In genomic region chr20:37360515-37361115, GRCh38 we compare ENCODE assay signal across 15 cellular contexts. TPM values are rescaled to one million over a fixed set of nuclear protein-coding genes. Genes with fewer than 3 reads are reported as not detected.
DNase-seq lines count a peak whose midpoint lies in the region; ATAC-seq, FAIRE-seq and TF ChIP-seq lines count a peak whose summit lies in the region.
"Had no signal": no experiment of that assay in that cellular context is flagged by ENCODE, and none has a peak within 500 bp of the region (broad histone marks: within the 10 kb centered on the region; RNA-seq: fewer than 3 reads in every experiment).

No MANE protein-coding gene starts in this region.

- no peaks in the 10 kb centered on the region for H3K9me3 Mint-ChIP-seq in stimulated activated naive B cell treated with anti-CD40 and anti-IgM and Interleukin-4, amounts not matched to agents 10 μg/mL and 1 μg/mL and 100 μg/mL, for 72 hours

- H3K36me3 ChIP-seq in HepG2 (replicated peaks in 1 of 2; ENCODE audit: control insufficient read depth in 1 of 2, insufficient read depth in 2 of 2, low read length in 2 of 2): peaks cover 31 to 68% of the 10 kb centered on the region in 2 experiments

- BruUV-seq in HepG2 (replicated peaks; lab: Mats Ljungman, UMichigan): no TSS peak

- WGBS in HepG2 (ENCODE audit: low lambda C conversion rate): 94% methylated on average over 5 of the region's 5 CpGs

- peak; percentile 11 for DNase-seq in activated CD4-positive, CD25-positive, alpha-beta regulatory T cell treated with anti-CD3 and anti-CD28 coated beads, Interleukin-2, amount 50 U/mL, for 72 hours
- DNase-seq in RWPE1 (ENCODE audit: low spot score): no peak
- no peak for DNase-seq in HepG2 (ENCODE audit: low spot score)
- DNase-seq in stimulated activated naive B cell treated with anti-CD40 and anti-IgM and Interleukin-4, amounts not matched to agents 10 μg/mL and 1 μg/mL and 100 μg/mL, for 72 hours: no peak
- no peak for DNase-seq in stimulated activated CD4-positive, alpha-beta T cell treated with anti-CD3 and anti-CD28 coated beads, Interleukin-4, amount 100 ng/mL, for 4 hours
- DNase-seq: C1 segment of cervical spinal cord, DMS53, NCI-H1417, NCI-H1930, NCI-H2171 treated with DMSO at 0.1 percent for 48 hours, SIG-M5 had no signal

- TF ChIP-seq POLR2A in HepG2 (IDR thresholded peaks at IDR 0.05; ENCODE audit: insufficient read depth in 1 of 2, low read depth in 2 of 2, low read length in 2 of 2): no peak

- H3K4me3 Mint-ChIP-seq in stimulated activated naive B cell treated with anti-CD40 and anti-IgM and Interleukin-4, amounts not matched to agents 10 μg/mL and 1 μg/mL and 100 μg/mL, for 72 hours: no peak overlapping the region

- H3K4me1 Mint-ChIP-seq in stimulated activated naive B cell treated with anti-CD40 and anti-IgM and Interleukin-4, amounts not matched to agents 10 μg/mL and 1 μg/mL and 100 μg/mL, for 72 hours: peaks cover 70 to 96% of the 10 kb centered on the region in 2 donors

- in situ Hi-C loops in HepG2 (cut with HindIII; ENCODE audit: extremely low pct_ligation_motif_present, low pct_unique_long_range_greater_than_20kb): no loop called here

- ATAC-seq in activated CD4-positive, CD25-positive, alpha-beta regulatory T cell treated with anti-CD3 and anti-CD28 coated beads, Interleukin-2, amount 50 U/mL, for 24 hours: no peak
- ATAC-seq in HepG2 (no peak), GM19328 (IDR thresholded peaks at IDR 0.05; ENCODE audit: unreplicated experiment) (no peak), HG03039 (IDR thresholded peaks at IDR 0.05; ENCODE audit: unreplicated experiment) (no peak)
- ATAC-seq in stimulated activated naive B cell treated with anti-CD40 and anti-IgM and Interleukin-4, amounts not matched to agents 10 μg/mL and 1 μg/mL and 100 μg/mL, for 72 hours (replicated peaks): no peak

- peak; percentile 28 for FAIRE-seq in HepG2 (lab: Jason Lieb, UNC)
- FAIRE-seq: RCC 7860 had no signal

- H3K27me3 Mint-ChIP-seq in stimulated activated naive B cell treated with anti-CD40 and anti-IgM and Interleukin-4, amounts not matched to agents 10 μg/mL and 1 μg/mL and 100 μg/mL, for 72 hours: no peaks in the 10 kb centered on the region

- peaks cover 52 to 76% of the 10 kb centered on the region in 2 donors for H3K36me3 Mint-ChIP-seq in stimulated activated naive B cell treated with anti-CD40 and anti-IgM and Interleukin-4, amounts not matched to agents 10 μg/mL and 1 μg/mL and 100 μg/mL, for 72 hours

- no peak overlapping the region for H3K4me2 ChIP-seq in HepG2 (ENCODE audit: low read depth, low read length)

- intact Hi-C loops in HepG2 (cut with micrococcal nuclease; ENCODE audit: unreplicated experiment): no loop called here

- TF ChIP-seq EP300 in HepG2 (IDR thresholded peaks at IDR 0.05; ENCODE audit: low read depth in 2 of 2, low read length in 2 of 2) (no peak), HepG2 (CRISPR knock-in tag; IDR thresholded peaks at IDR 0.05; ENCODE audit: borderline replicate concordance) (no peak)

- H3K27me3 ChIP-seq in HepG2 (ENCODE audit: control insufficient read depth in 1 of 2, insufficient read depth in 2 of 2, low read length in 2 of 2): no peaks in the 10 kb centered on the region

- TF ChIP-seq CTCF in RWPE1 (conservative IDR thresholded peaks at IDR 0.05; ENCODE audit: low read depth): no peak
- no peak for TF ChIP-seq CTCF in HepG2 (CRISPR knock-in tag; IDR thresholded peaks at IDR 0.05)

- H3K27ac Mint-ChIP-seq in stimulated activated naive B cell treated with anti-CD40 and anti-IgM and Interleukin-4, amounts not matched to agents 10 μg/mL and 1 μg/mL and 100 μg/mL, for 72 hours: peak overlapping the region; percentile 5

- CTCF ChIA-PET in RWPE1 (lab: Yijun Ruan, JAX) (interaction anchor here (0.6 to 0.7 kb wide), 5 partner anchors 145 to 823 kb away, joined by 3 to 5 read pairs (median 4); no protein-coding TSS in a partner anchor), HepG2 (lab: Yijun Ruan, JAX; ENCODE audit: low intra/inter-chr PET ratio, low total read pairs) (no interaction called here)

- peaks cover 91% of the 10 kb centered on the region for H4K20me1 ChIP-seq in HepG2 (ENCODE audit: insufficient read depth, low read length)

- H3K27ac ChIP-seq in RWPE1: peak overlapping the region; percentile 46
- no peak overlapping the region for H3K27ac ChIP-seq in HepG2 (ENCODE audit: extremely low read length, insufficient read depth, low read length)

- no peak overlapping the region for H3K4me3 ChIP-seq in HepG2 (replicated peaks in 1 of 3; ENCODE audit: insufficient read depth in 1 of 3, low read depth in 2 of 3, low read length in 3 of 3)

- TF ChIP-seq RAD21 in HepG2 (CRISPR knock-in tag; IDR thresholded peaks at IDR 0.05): no peak

- no peak overlapping the region for H2AFZ ChIP-seq in HepG2 (ENCODE audit: low read length)

- peaks cover 71% of the 10 kb centered on the region for H3K79me2 ChIP-seq in HepG2 (ENCODE audit: insufficient read depth, low read length)

- POLR2A ChIA-PET in RWPE1 (lab: Yijun Ruan, JAX; ENCODE audit: low non-redundant PET): no interaction called here
- POLR2A ChIA-PET in HepG2 (lab: Yijun Ruan, JAX): no interaction called here

- no peaks in the 10 kb centered on the region for H3K4me1 ChIP-seq in HepG2 (ENCODE audit: insufficient read depth, low read length)

- H3K9ac ChIP-seq in HepG2 (ENCODE audit: insufficient read depth, low read depth, low read length): no peak overlapping the region

- H3K9me3 ChIP-seq in HepG2 (ENCODE audit: low read length): no peaks in the 10 kb centered on the region

TF ChIP-seq in HepG2, 621 proteins besides CTCF, POLR2A, EP300 and RAD21 (continues in another document):
- TF ChIP-seq PCBP1 (IDR thresholded peaks at IDR 0.05; ENCODE audit: borderline replicate concordance, low read depth, low read length) (no peak), ZNF432 (CRISPR knock-in tag; IDR thresholded peaks at IDR 0.05; ENCODE audit: borderline replicate concordance) (no peak), CSRNP1 (CRISPR knock-in tag; IDR thresholded peaks at IDR 0.05) (no peak), NCOA2 (CRISPR knock-in tag; IDR thresholded peaks at IDR 0.05) (no peak), EZH2 (conservative IDR thresholded peaks at IDR 0.05; ENCODE audit: low read depth, low read length) (no peak), MZF1 (CRISPR knock-in tag; IDR thresholded peaks at IDR 0.05; ENCODE audit: borderline replicate concordance) (no peak), ZNF337 (CRISPR knock-in tag; IDR thresholded peaks at IDR 0.05; ENCODE audit: borderline replicate concordance, low read depth) (no peak), KDM4B (CRISPR knock-in tag; IDR thresholded peaks at IDR 0.05) (no peak), ZSCAN29 (CRISPR knock-in tag; conservative IDR thresholded peaks at IDR 0.05) (no peak), KDM1A (CRISPR knock-in tag; IDR thresholded peaks at IDR 0.05) (0 out of 2 replicates have a peak, but pooled peaks have one; percentile 41), ZNF773 (CRISPR knock-in tag; IDR thresholded peaks at IDR 0.05; ENCODE audit: borderline replicate concordance) (no peak), ZBTB7B (CRISPR knock-in tag; IDR thresholded peaks at IDR 0.05) (no peak), ZKSCAN1 (IDR thresholded peaks at IDR 0.05; ENCODE audit: low read length) (peak; percentile 78; the same call in 1 of the 2 replicates)

RNA-seq across cellular contexts. Expression of gene SRC, which starts 14.7 kb away (rescaled TPM):
- total RNA-seq in HepG2 (2016; rRNA removed; fragmentation: Illumina TruSeq; extraction: Trizol): 54.7 and 59.7 TPM in 2 replicates
- total RNA-seq in HepG2 (2016; cell fraction: cytosol; rRNA removed; fragmentation: Illumina TruSeq; extraction: Trizol; ENCODE audit: low read depth): 18.4 and 21.0 TPM in 2 replicates
- total RNA-seq in HepG2 (2016; cell fraction: insoluble cytoplasmic fraction; rRNA removed; fragmentation: Illumina TruSeq; extraction: Trizol): 48.2 and 56.8 TPM in 2 replicates
- total RNA-seq in HepG2 (2016; cell fraction: membrane; rRNA removed; fragmentation: Illumina TruSeq; extraction: Trizol): 25.3 and 30.3 TPM in 2 replicates
- total RNA-seq in HepG2 (2016; cell fraction: nucleus; rRNA removed; fragmentation: Illumina TruSeq; extraction: Trizol): 60.1 and 65.6 TPM in 2 replicates
- 192 and 229 TPM in 2 replicates for polyA plus RNA-seq in HepG2 (2011; rRNA removed)
- 97.4 and 112 TPM in 2 replicates for polyA plus RNA-seq in HepG2 (2011; cell fraction: cytosol; rRNA removed)
- polyA plus RNA-seq in HepG2 (2011; cell fraction: nucleus; rRNA removed): 448 and 459 TPM in 2 replicates
- polyA plus RNA-seq in HepG2 (2012): 148 and 158 TPM in 2 replicates
- 3.4 and 4.0 TPM in 2 replicates for polyA plus RNA-seq in HepG2 (2016; cell fraction: cytosol; fragmentation: Illumina TruSeq; extraction: Trizol; ENCODE audit: low read depth)
- polyA plus RNA-seq in HepG2 (2016; cell fraction: insoluble cytoplasmic fraction; fragmentation: Illumina TruSeq; extraction: Trizol; ENCODE audit: low read depth): 43.5 and 52.9 TPM in 2 replicates
- 13.5 and 16.0 TPM in 2 replicates for polyA plus RNA-seq in HepG2 (2016; cell fraction: membrane; fragmentation: Illumina TruSeq; extraction: Trizol; ENCODE audit: low read depth)
- polyA plus RNA-seq in HepG2 (2016; cell fraction: nucleus; fragmentation: Illumina TruSeq; extraction: Trizol; ENCODE audit: insufficient read depth, low read depth): 92.1 and 101 TPM in 2 replicates
- polyA minus RNA-seq in HepG2 (2011; rRNA and poly(A)+ RNA removed; ENCODE audit: low replicate concordance): 0.87 and 280 TPM in 2 replicates
- polyA minus RNA-seq in HepG2 (2011; cell fraction: cytosol; rRNA and poly(A)+ RNA removed): 92.5 and 127 TPM in 2 replicates
- 209 and 267 TPM in 2 replicates for polyA minus RNA-seq in HepG2 (2011; cell fraction: nucleus; rRNA and poly(A)+ RNA removed)
